Comparison of ENCODE assay signal across 14 cellular contexts in genomic region chr9:84736076-84736475, GRCh38.
"Had no signal": no experiment of that assay in that cellular context is flagged by ENCODE, and none has a peak within 500 bp of the region (broad histone marks: within the 10 kb centered on the region; RNA-seq: fewer than 3 reads in every experiment).

No MANE protein-coding gene starts in this region.

- H3K27me3 Mint-ChIP-seq: stimulated activated memory B cell treated with anti-CD40 and anti-IgM and Interleukin-4, amounts not matched to agents 10 μg/mL and 1 μg/mL and 100 μg/mL, for 72 hours had no signal

- H3K4me3 Mint-ChIP-seq: effector memory CD8-positive, alpha-beta T cell; naive thymus-derived CD4-positive, alpha-beta T cell; stimulated activated memory B cell treated with anti-CD40 and anti-IgM and Interleukin-4, amounts not matched to agents 10 μg/mL and 1 μg/mL and 100 μg/mL, for 72 hours; type B pancreatic cell had no signal

- ATAC-seq: activated naive CD4-positive, alpha-beta T cell treated with anti-CD3 and anti-CD28 coated beads, Interleukin-2, amount 50 U/mL, for 72 hours; effector memory CD8-positive, alpha-beta T cell; naive thymus-derived CD4-positive, alpha-beta T cell; sciatic nerve; stimulated activated memory B cell treated with anti-CD40 and anti-IgM and Interleukin-4, amounts not matched to agents 10 μg/mL and 1 μg/mL and 100 μg/mL, for 72 hours had no signal

- H3K9me3 Mint-ChIP-seq: activated naive CD4-positive, alpha-beta T cell treated with anti-CD3 and anti-CD28 coated beads, Interleukin-2, amount 50 U/mL, for 72 hours; effector memory CD8-positive, alpha-beta T cell; type B pancreatic cell had no signal

- H3K4me1 Mint-ChIP-seq: naive thymus-derived CD4-positive, alpha-beta T cell; stimulated activated memory B cell treated with anti-CD40 and anti-IgM and Interleukin-4, amounts not matched to agents 10 μg/mL and 1 μg/mL and 100 μg/mL, for 72 hours had no signal

- H3K27ac Mint-ChIP-seq: activated naive CD4-positive, alpha-beta T cell treated with anti-CD3 and anti-CD28 coated beads, Interleukin-2, amount 50 U/mL, for 72 hours; effector memory CD8-positive, alpha-beta T cell; naive thymus-derived CD4-positive, alpha-beta T cell; stimulated activated memory B cell treated with anti-CD40 and anti-IgM and Interleukin-4, amounts not matched to agents 10 μg/mL and 1 μg/mL and 100 μg/mL, for 72 hours; type B pancreatic cell had no signal

- H3K36me3 Mint-ChIP-seq: activated naive CD4-positive, alpha-beta T cell treated with anti-CD3 and anti-CD28 coated beads, Interleukin-2, amount 50 U/mL, for 72 hours; naive thymus-derived CD4-positive, alpha-beta T cell; stimulated activated memory B cell treated with anti-CD40 and anti-IgM and Interleukin-4, amounts not matched to agents 10 μg/mL and 1 μg/mL and 100 μg/mL, for 72 hours had no signal

- DNase-seq: activated CD4-positive, alpha-beta T cell treated with anti-CD3 and anti-CD28 coated beads for 1 hour; activated gamma-delta T cell; adrenal gland; effector memory CD8-positive, alpha-beta T cell; naive thymus-derived CD4-positive, alpha-beta T cell; ovary; stimulated activated CD4-positive, alpha-beta T cell treated with anti-CD3 and anti-CD28 coated beads, Interleukin-4, amount 100 ng/mL, for 4 hours; T-helper 2 cell; testis; WERI-Rb-1 had no signal
